ENCODE assay signal across 23 cellular contexts in the genomic region with DNA sequence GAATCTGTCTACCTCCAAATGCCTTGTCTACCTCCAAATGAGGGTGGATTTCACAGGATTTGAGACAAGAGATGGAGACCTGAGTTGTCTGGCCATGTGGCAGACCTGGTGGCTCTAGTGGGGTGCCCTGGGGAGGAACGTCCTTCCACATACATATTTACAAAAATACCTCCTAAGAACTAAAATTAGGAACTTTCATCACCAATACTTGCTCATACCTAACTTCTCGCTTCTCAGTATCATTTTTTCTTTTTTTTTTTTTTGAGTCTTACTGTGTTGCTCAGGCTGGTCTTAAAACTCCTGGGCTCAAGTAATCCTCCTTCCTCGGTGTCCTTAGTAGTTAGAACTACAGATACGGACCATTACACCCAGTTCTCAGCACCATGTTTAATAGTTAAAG.
"Had no signal": no experiment of that assay in that cellular context is flagged by ENCODE, and none has a peak within 500 bp of the region (broad histone marks: within the 10 kb centered on the region; RNA-seq: fewer than 3 reads in every experiment).

No MANE protein-coding gene starts in this region.

- H3K9me3 ChIP-seq: esophagus muscularis mucosa, left ventricle myocardium inferior, upper lobe of left lung had no signal

- H3K27me3 ChIP-seq: esophagus muscularis mucosa, neural progenitor cell, upper lobe of left lung had no signal

- H3K36me3 ChIP-seq: esophagus muscularis mucosa, left ventricle myocardium inferior, neural progenitor cell, upper lobe of left lung had no signal

- H3K36me3 Mint-ChIP-seq: naive thymus-derived CD8-positive, alpha-beta T cell; neural progenitor cell had no signal

- DNase-seq: activated B cell treated with CpG ODN at 0.5 μM for 24 hours; activated CD4-positive, alpha-beta T cell treated with anti-CD3 and anti-CD28 coated beads for 36 hours; activated CD4-positive, alpha-beta T cell treated with anti-CD3 and anti-CD28 coated beads, Interleukin-2, amount 50 U/mL, for 4 hours; activated CD8-positive, alpha-beta memory T cell treated with anti-CD3 and anti-CD28 coated beads for 24 hours; activated CD8-positive, alpha-beta memory T cell treated with anti-CD3 and anti-CD28 coated beads, Interleukin-2, amount 50 U/mL, for 4 hours; activated naive CD4-positive, alpha-beta T cell treated with Interleukin-2 at 50 U/mL for 16 hours; activated T-cell treated with anti-CD3 and anti-CD28 coated beads, Interleukin-2, amount 50 U/mL, for 24 hours; cerebellar nuclear complex; glutamatergic neuron; hippocampal formation; kidney glomerular epithelial cell; left ventricle myocardium inferior; naive thymus-derived CD8-positive, alpha-beta T cell; small intestine; stimulated activated CD4-positive, alpha-beta T cell treated with anti-CD3 and anti-CD28 coated beads, Interleukin-2, amount 100 ng/mL, for 24 hours; stimulated activated naive CD4-positive, alpha-beta T cell; upper lobe of left lung had no signal

- H3K9me3 Mint-ChIP-seq: activated B cell treated with CpG ODN at 0.5 μM for 24 hours; activated T-cell treated with anti-CD3 and anti-CD28 coated beads, Interleukin-2, amount 50 U/mL, for 24 hours; activated T-helper 2 cell treated with anti-CD3 and anti-CD28 coated beads, Interferon-gamma antibody, Interleukin-2, Interleukin-4, amounts not matched to agents 10 μg/mL and 5 μg/mL and 100 μg/mL, durations not matched to agents 14 hours and 24 hours and 36 hours; naive thymus-derived CD8-positive, alpha-beta T cell; neural progenitor cell had no signal

- H3K4me3 ChIP-seq: coronary artery, esophagus muscularis mucosa, left ventricle myocardium inferior, neural progenitor cell, upper lobe of left lung had no signal

- H3K27ac Mint-ChIP-seq: activated B cell treated with CpG ODN at 0.5 μM for 24 hours; activated CD4-positive, alpha-beta T cell treated with anti-CD3 and anti-CD28 coated beads for 36 hours; neural progenitor cell had no signal

- H3K4me1 Mint-ChIP-seq: neural progenitor cell had no signal

- H3K4me3 Mint-ChIP-seq: activated B cell treated with CpG ODN at 0.5 μM for 24 hours; activated CD4-positive, alpha-beta T cell treated with anti-CD3 and anti-CD28 coated beads for 36 hours; activated T-cell treated with anti-CD3 and anti-CD28 coated beads, Interleukin-2, amount 50 U/mL, for 24 hours; naive thymus-derived CD8-positive, alpha-beta T cell; neural progenitor cell had no signal

- H3K27me3 Mint-ChIP-seq: activated CD4-positive, alpha-beta T cell treated with anti-CD3 and anti-CD28 coated beads for 36 hours; activated T-cell treated with anti-CD3 and anti-CD28 coated beads, Interleukin-2, amount 50 U/mL, for 24 hours had no signal

- H3K4me1 ChIP-seq: esophagus muscularis mucosa, left ventricle myocardium inferior, neural progenitor cell, upper lobe of left lung had no signal

- H3K27ac ChIP-seq: coronary artery, esophagus muscularis mucosa, left ventricle myocardium inferior, neural progenitor cell, upper lobe of left lung had no signal

- FAIRE-seq: frontal cortex, small intestine had no signal

- ATAC-seq: activated CD4-positive, alpha-beta T cell treated with anti-CD3 and anti-CD28 coated beads for 36 hours; naive thymus-derived CD8-positive, alpha-beta T cell; sciatic nerve had no signal
